Comparison of ENCODE assay signal across 2 cellular contexts in the genomic region with DNA sequence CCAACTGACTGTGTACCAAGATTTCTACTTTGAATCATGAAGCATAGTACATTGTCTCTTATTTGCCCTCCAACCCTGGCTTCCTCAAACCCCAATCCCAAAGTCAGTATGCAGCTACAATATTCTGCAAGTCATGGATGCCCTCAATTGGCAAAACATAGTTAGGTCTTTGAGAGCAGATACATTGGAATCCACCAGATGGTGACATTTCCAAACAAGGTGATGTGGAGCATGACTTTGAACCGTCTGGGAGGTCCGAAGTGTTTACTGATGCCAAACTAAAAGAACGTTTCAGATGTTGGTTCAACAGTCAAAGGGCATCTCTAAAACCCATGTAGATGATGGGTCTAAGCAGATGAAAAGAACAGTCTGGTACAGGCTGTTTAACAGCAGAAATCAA.
TF ChIP-seq lines count a peak whose summit lies in the region.

No MANE protein-coding gene starts in this region.

TF ChIP-seq in GM12878, 131 proteins besides CTCF, POLR2A, EP300 and RAD21:
- TF ChIP-seq, protein P1, sequence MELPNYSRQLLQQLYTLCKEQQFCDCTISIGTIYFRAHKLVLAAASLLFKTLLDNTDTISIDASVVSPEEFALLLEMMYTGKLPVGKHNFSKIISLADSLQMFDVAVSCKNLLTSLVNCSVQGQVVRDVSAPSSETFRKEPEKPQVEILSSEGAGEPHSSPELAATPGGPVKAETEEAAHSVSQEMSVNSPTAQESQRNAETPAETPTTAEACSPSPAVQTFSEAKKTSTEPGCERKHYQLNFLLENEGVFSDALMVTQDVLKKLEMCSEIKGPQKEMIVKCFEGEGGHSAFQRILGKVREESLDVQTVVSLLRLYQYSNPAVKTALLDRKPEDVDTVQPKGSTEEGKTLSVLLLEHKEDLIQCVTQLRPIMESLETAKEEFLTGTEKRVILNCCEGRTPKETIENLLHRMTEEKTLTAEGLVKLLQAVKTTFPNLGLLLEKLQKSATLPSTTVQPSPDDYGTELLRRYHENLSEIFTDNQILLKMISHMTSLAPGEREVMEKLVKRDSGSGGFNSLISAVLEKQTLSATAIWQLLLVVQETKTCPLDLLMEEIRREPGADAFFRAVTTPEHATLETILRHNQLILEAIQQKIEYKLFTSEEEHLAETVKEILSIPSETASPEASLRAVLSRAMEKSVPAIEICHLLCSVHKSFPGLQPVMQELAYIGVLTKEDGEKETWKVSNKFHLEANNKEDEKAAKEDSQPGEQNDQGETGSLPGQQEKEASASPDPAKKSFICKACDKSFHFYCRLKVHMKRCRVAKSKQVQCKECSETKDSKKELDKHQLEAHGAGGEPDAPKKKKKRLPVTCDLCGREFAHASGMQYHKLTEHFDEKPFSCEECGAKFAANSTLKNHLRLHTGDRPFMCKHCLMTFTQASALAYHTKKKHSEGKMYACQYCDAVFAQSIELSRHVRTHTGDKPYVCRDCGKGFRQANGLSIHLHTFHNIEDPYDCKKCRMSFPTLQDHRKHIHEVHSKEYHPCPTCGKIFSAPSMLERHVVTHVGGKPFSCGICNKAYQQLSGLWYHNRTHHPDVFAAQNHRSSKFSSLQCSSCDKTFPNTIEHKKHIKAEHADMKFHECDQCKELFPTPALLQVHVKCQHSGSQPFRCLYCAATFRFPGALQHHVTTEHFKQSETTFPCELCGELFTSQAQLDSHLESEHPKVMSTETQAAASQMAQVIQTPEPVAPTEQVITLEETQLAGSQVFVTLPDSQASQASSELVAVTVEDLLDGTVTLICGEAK (IDR thresholded peaks at IDR 0.05; ENCODE audit: borderline replicate concordance), result no peak
- TF ChIP-seq, protein P2, sequence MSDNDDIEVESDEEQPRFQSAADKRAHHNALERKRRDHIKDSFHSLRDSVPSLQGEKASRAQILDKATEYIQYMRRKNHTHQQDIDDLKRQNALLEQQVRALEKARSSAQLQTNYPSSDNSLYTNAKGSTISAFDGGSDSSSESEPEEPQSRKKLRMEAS (IDR thresholded peaks at IDR 0.05; ENCODE audit: low read depth, low read length), result no peak
- TF ChIP-seq MXI1 (IDR thresholded peaks at IDR 0.05; ENCODE audit: low read depth, low read length) (no peak), HDAC6 (IDR thresholded peaks at IDR 0.05; ENCODE audit: unreplicated experiment) (no peak), EED (IDR thresholded peaks at IDR 0.05; ENCODE audit: low read depth) (no peak), RB1 (IDR thresholded peaks at IDR 0.05; ENCODE audit: borderline replicate concordance) (no peak), ZNF207 (IDR thresholded peaks at IDR 0.05; ENCODE audit: borderline replicate concordance) (no peak), BCL11A (IDR thresholded peaks at IDR 0.05; ENCODE audit: low read depth, low read length) (no peak), RUNX3 (IDR thresholded peaks at IDR 0.05; ENCODE audit: low read length) (no peak)
- TF ChIP-seq, protein P3, sequence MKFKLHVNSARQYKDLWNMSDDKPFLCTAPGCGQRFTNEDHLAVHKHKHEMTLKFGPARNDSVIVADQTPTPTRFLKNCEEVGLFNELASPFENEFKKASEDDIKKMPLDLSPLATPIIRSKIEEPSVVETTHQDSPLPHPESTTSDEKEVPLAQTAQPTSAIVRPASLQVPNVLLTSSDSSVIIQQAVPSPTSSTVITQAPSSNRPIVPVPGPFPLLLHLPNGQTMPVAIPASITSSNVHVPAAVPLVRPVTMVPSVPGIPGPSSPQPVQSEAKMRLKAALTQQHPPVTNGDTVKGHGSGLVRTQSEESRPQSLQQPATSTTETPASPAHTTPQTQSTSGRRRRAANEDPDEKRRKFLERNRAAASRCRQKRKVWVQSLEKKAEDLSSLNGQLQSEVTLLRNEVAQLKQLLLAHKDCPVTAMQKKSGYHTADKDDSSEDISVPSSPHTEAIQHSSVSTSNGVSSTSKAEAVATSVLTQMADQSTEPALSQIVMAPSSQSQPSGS (IDR thresholded peaks at IDR 0.05; ENCODE audit: low read length), result no peak
- TF ChIP-seq, protein P4, sequence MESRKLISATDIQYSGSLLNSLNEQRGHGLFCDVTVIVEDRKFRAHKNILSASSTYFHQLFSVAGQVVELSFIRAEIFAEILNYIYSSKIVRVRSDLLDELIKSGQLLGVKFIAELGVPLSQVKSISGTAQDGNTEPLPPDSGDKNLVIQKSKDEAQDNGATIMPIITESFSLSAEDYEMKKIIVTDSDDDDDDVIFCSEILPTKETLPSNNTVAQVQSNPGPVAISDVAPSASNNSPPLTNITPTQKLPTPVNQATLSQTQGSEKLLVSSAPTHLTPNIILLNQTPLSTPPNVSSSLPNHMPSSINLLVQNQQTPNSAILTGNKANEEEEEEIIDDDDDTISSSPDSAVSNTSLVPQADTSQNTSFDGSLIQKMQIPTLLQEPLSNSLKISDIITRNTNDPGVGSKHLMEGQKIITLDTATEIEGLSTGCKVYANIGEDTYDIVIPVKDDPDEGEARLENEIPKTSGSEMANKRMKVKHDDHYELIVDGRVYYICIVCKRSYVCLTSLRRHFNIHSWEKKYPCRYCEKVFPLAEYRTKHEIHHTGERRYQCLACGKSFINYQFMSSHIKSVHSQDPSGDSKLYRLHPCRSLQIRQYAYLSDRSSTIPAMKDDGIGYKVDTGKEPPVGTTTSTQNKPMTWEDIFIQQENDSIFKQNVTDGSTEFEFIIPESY (IDR thresholded peaks at IDR 0.05), result no peak
- TF ChIP-seq, protein P5, sequence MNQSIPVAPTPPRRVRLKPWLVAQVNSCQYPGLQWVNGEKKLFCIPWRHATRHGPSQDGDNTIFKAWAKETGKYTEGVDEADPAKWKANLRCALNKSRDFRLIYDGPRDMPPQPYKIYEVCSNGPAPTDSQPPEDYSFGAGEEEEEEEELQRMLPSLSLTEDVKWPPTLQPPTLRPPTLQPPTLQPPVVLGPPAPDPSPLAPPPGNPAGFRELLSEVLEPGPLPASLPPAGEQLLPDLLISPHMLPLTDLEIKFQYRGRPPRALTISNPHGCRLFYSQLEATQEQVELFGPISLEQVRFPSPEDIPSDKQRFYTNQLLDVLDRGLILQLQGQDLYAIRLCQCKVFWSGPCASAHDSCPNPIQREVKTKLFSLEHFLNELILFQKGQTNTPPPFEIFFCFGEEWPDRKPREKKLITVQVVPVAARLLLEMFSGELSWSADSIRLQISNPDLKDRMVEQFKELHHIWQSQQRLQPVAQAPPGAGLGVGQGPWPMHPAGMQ (IDR thresholded peaks at IDR 0.05; ENCODE audit: borderline replicate concordance), result no peak

TF ChIP-seq in liver, 16 proteins besides CTCF, POLR2A, EP300 and RAD21:
- TF ChIP-seq SP1 (IDR thresholded peaks at IDR 0.05), result peak; percentile 62
- TF ChIP-seq HNF4G (IDR thresholded peaks at IDR 0.05), result peak; percentile 80
- TF ChIP-seq YY1 (IDR thresholded peaks at IDR 0.05), result peak; percentile 33
- TF ChIP-seq, protein P6, sequence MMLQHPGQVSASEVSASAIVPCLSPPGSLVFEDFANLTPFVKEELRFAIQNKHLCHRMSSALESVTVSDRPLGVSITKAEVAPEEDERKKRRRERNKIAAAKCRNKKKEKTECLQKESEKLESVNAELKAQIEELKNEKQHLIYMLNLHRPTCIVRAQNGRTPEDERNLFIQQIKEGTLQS (IDR thresholded peaks at IDR 0.05), result no peak
- peak; percentile 10 for TF ChIP-seq FOXA1 (IDR thresholded peaks at IDR 0.05)
- peak; percentile 49 for TF ChIP-seq FOXA2 (IDR thresholded peaks at IDR 0.05)
- TF ChIP-seq, protein P2 (IDR thresholded peaks at IDR 0.05), result peak; percentile 29
- TF ChIP-seq HNF4A (conservative IDR thresholded peaks at IDR 0.05), result peak; percentile 87 to 91
- TF ChIP-seq TAF1 (conservative IDR thresholded peaks at IDR 0.05), result no peak
- peak; percentile 46 to 63 for TF ChIP-seq RXRA (IDR thresholded peaks at IDR 0.05)
- TF ChIP-seq EGR1 (IDR thresholded peaks at IDR 0.05; ENCODE audit: low read depth in 2 of 2), result no peak
- peak in 1 of 2 donors; percentile 28 for TF ChIP-seq JUND (IDR thresholded peaks at IDR 0.05)
